28 cellular contexts compared by ENCODE assay signal in the genomic region with DNA sequence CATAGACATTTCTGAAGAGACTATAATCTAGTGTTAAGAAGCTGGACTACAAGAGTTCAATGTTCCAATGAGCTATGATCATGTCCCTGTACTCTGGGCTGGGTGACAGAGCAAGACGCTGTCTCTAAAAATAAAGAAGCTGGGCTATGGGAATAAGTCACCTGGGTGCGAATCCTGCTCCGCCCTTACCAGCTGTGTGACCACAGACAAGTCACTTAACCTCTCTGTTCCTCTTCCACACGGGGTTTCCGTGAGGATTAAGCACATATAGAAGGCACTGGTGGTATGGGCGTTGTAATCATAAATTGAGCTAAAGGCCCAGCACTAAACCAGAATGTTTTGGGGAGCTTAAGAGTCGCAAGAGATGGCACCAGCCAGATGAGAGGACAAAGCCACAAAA.
"Had no signal": no experiment of that assay in that cellular context is flagged by ENCODE, and none has a peak within 500 bp of the region (broad histone marks: within the 10 kb centered on the region; RNA-seq: fewer than 3 reads in every experiment).

No MANE protein-coding gene starts in this region.

- H2AFZ ChIP-seq: hepatocyte, neural progenitor cell, parathyroid adenoma had no signal

- H3K27ac ChIP-seq: epithelial cell of prostate, gastrocnemius medialis, heart left ventricle, hepatocyte, neural progenitor cell, parathyroid adenoma, thoracic aorta, tibial nerve, upper lobe of right lung, uterus had no signal

- H3K4me3 Mint-ChIP-seq: memory B cell; mesothelial cell of epicardium; naive B cell; natural killer cell treated with Interleukin-12 subunit alpha and Interleukin-12 subunit beta and Interleukin-15 and Interleukin-18, amount 100 ng/mL, for 72 hours; neural progenitor cell; stimulated activated memory B cell treated with anti-CD40 and anti-IgM and Interleukin-4, amounts not matched to agents 10 μg/mL and 1 μg/mL and 100 μg/mL, for 72 hours; stimulated activated naive CD8-positive, alpha-beta T cell treated with anti-CD3 and anti-CD28 coated beads, Interleukin-15, Interleukin-2, amounts not matched to agents 100 ng/mL and 50 ng/mL, for 24 hours had no signal

- H3K9ac ChIP-seq: neural progenitor cell, parathyroid adenoma had no signal

- H3K36me3 ChIP-seq: gastrocnemius medialis, heart left ventricle, neural progenitor cell, thoracic aorta, tibial nerve, upper lobe of right lung, uterus had no signal

- H3K4me3 ChIP-seq: dorsolateral prefrontal cortex, gastrocnemius medialis, heart left ventricle, hepatocyte, lung, mucosa of descending colon, neural progenitor cell, thoracic aorta, tibial nerve, upper lobe of right lung, uterus had no signal

- ATAC-seq: esophagus mucosa; gastrocnemius medialis; heart left ventricle; left lobe of liver; mucosa of descending colon; natural killer cell treated with Interleukin-12 subunit alpha and Interleukin-12 subunit beta and Interleukin-15 and Interleukin-18, amount 100 ng/mL, for 72 hours; sciatic nerve; stimulated activated memory B cell treated with anti-CD40 and anti-IgM and Interleukin-4, amounts not matched to agents 10 μg/mL and 1 μg/mL and 100 μg/mL, for 72 hours; upper lobe of right lung had no signal

- H3K9me3 Mint-ChIP-seq: memory B cell; mesothelial cell of epicardium; naive B cell; natural killer cell treated with Interleukin-12 subunit alpha and Interleukin-12 subunit beta and Interleukin-15 and Interleukin-18, amount 100 ng/mL, for 72 hours; neural progenitor cell; stimulated activated memory B cell treated with anti-CD40 and anti-IgM and Interleukin-4, amounts not matched to agents 10 μg/mL and 1 μg/mL and 100 μg/mL, for 72 hours; stimulated activated naive CD8-positive, alpha-beta T cell treated with anti-CD3 and anti-CD28 coated beads, Interleukin-15, Interleukin-2, amounts not matched to agents 100 ng/mL and 50 ng/mL, for 24 hours had no signal

- H3K36me3 Mint-ChIP-seq: mesothelial cell of epicardium; naive B cell; natural killer cell treated with Interleukin-12 subunit alpha and Interleukin-12 subunit beta and Interleukin-15 and Interleukin-18, amount 100 ng/mL, for 72 hours; neural progenitor cell; stimulated activated memory B cell treated with anti-CD40 and anti-IgM and Interleukin-4, amounts not matched to agents 10 μg/mL and 1 μg/mL and 100 μg/mL, for 72 hours had no signal

- H3K27ac Mint-ChIP-seq: memory B cell; mesothelial cell of epicardium; natural killer cell treated with Interleukin-12 subunit alpha and Interleukin-12 subunit beta and Interleukin-15 and Interleukin-18, amount 100 ng/mL, for 72 hours; neural progenitor cell; stimulated activated memory B cell treated with anti-CD40 and anti-IgM and Interleukin-4, amounts not matched to agents 10 μg/mL and 1 μg/mL and 100 μg/mL, for 72 hours; stimulated activated naive CD8-positive, alpha-beta T cell treated with anti-CD3 and anti-CD28 coated beads, Interleukin-15, Interleukin-2, amounts not matched to agents 100 ng/mL and 50 ng/mL, for 24 hours had no signal

- DNase-seq: effector CD4-positive, alpha-beta T cell; gastrocnemius medialis; heart left ventricle; kidney; mucosa of descending colon; naive B cell; stimulated activated CD4-positive, alpha-beta T cell treated with anti-CD3 and anti-CD28 coated beads, Interleukin-2, amount 100 ng/mL, for 24 hours; stimulated activated CD4-positive, alpha-beta T cell treated with anti-CD3 and anti-CD28 coated beads, Interleukin-4, amount 100 ng/mL, for 24 hours; upper lobe of right lung; uterus had no signal

- H3K27me3 Mint-ChIP-seq: memory B cell; naive B cell; natural killer cell treated with Interleukin-12 subunit alpha and Interleukin-12 subunit beta and Interleukin-15 and Interleukin-18, amount 100 ng/mL, for 72 hours; progenitor cell of endocrine pancreas; stimulated activated memory B cell treated with anti-CD40 and anti-IgM and Interleukin-4, amounts not matched to agents 10 μg/mL and 1 μg/mL and 100 μg/mL, for 72 hours; stimulated activated naive CD8-positive, alpha-beta T cell treated with anti-CD3 and anti-CD28 coated beads, Interleukin-15, Interleukin-2, amounts not matched to agents 100 ng/mL and 50 ng/mL, for 24 hours had no signal

- H3K79me2 ChIP-seq: hepatocyte had no signal

- H3K4me2 ChIP-seq: hepatocyte had no signal

- H3K9me3 ChIP-seq: gastrocnemius medialis, heart left ventricle, mucosa of descending colon, thoracic aorta, tibial nerve, upper lobe of right lung, uterus had no signal

- H3K27me3 ChIP-seq: dorsolateral prefrontal cortex, gastrocnemius medialis, heart left ventricle, hepatocyte, neural progenitor cell, tibial nerve, upper lobe of right lung, uterus had no signal

- H3K4me1 Mint-ChIP-seq: stimulated activated memory B cell treated with anti-CD40 and anti-IgM and Interleukin-4, amounts not matched to agents 10 μg/mL and 1 μg/mL and 100 μg/mL, for 72 hours had no signal

- FAIRE-seq: colon, kidney had no signal

- H3K4me1 ChIP-seq: upper lobe of right lung, uterus had no signal
